ENCODE assay signal across 1 cellular context in genomic region chr2:187509667-187510417, GRCh38.
TF ChIP-seq lines count a peak whose summit lies in the region.

No MANE protein-coding gene starts in this region.

TF ChIP-seq in HepG2, 621 proteins besides CTCF, POLR2A, EP300 and RAD21 (continued from another document and continues in another):
- TF ChIP-seq ZSCAN29 (CRISPR knock-in tag; conservative IDR thresholded peaks at IDR 0.05) = peak; percentile 43; the same call in 1 of the 2 replicates
- no peak for TF ChIP-seq SIN3B (IDR thresholded peaks at IDR 0.05; ENCODE audit: low read length)
- TF ChIP-seq ZBTB38 (CRISPR knock-in tag; IDR thresholded peaks at IDR 0.05) = no peak
- TF ChIP-seq HNRNPUL1 (IDR thresholded peaks at IDR 0.05; ENCODE audit: low read depth, low read length) = no peak
- peak; percentile 32 for TF ChIP-seq NR2C2 (CRISPR knock-in tag; IDR thresholded peaks at IDR 0.05; ENCODE audit: borderline replicate concordance)
- TF ChIP-seq MXD1 (CRISPR knock-in tag; IDR thresholded peaks at IDR 0.05) = no peak
- peak; percentile 99 for TF ChIP-seq ARID3A (IDR thresholded peaks at IDR 0.05; ENCODE audit: low read depth, low read length)
- no peak for TF ChIP-seq ZNF644 (CRISPR knock-in tag; IDR thresholded peaks at IDR 0.05; ENCODE audit: low read depth)
- TF ChIP-seq ZZZ3 (CRISPR knock-in tag; IDR thresholded peaks at IDR 0.05; ENCODE audit: borderline replicate concordance) = no peak
- TF ChIP-seq ZBTB42 (CRISPR knock-in tag; IDR thresholded peaks at IDR 0.05) = 0 out of 2 replicates have a peak, but pooled peaks have one; percentile 53
- no peak for TF ChIP-seq ZNF547 (CRISPR knock-in tag; IDR thresholded peaks at IDR 0.05)
- TF ChIP-seq ZBTB34 (CRISPR knock-in tag; IDR thresholded peaks at IDR 0.05) = peak; percentile 75; the same call in 1 of the 2 replicates
- TF ChIP-seq HES4 (CRISPR knock-in tag; IDR thresholded peaks at IDR 0.05; ENCODE audit: borderline replicate concordance) = no peak
- 0 out of 2 replicates have a peak, but pooled peaks have one; percentile 21 for TF ChIP-seq POLR2AphosphoS2 (IDR thresholded peaks at IDR 0.05; ENCODE audit: low read depth, low read length)
- TF ChIP-seq ZBTB25 (CRISPR knock-in tag; IDR thresholded peaks at IDR 0.05) = peak; percentile 76
- no peak for TF ChIP-seq KLF12 (CRISPR knock-in tag; IDR thresholded peaks at IDR 0.05; ENCODE audit: borderline replicate concordance)
- TF ChIP-seq ZMAT3 (CRISPR knock-in tag; conservative IDR thresholded peaks at IDR 0.05) = peak; percentile 54
- peak; percentile 73; the same call in 1 of the 2 replicates for TF ChIP-seq ZSCAN25 (CRISPR knock-in tag; IDR thresholded peaks at IDR 0.05)
- no peak for TF ChIP-seq ZKSCAN1 (IDR thresholded peaks at IDR 0.05; ENCODE audit: low read length)
- TF ChIP-seq ZNF564 (CRISPR knock-in tag; IDR thresholded peaks at IDR 0.05) = no peak; the same call in 1 of the 2 replicates
- TF ChIP-seq ZNF256 (CRISPR knock-in tag; conservative IDR thresholded peaks at IDR 0.05) = no peak; the same call in 1 of the 2 replicates
- peak; percentile 13; the same call in 1 of the 2 replicates for TF ChIP-seq TP53 (CRISPR knock-in tag; conservative IDR thresholded peaks at IDR 0.05)
- no peak for TF ChIP-seq ZNF687 (CRISPR knock-in tag; IDR thresholded peaks at IDR 0.05)
- TF ChIP-seq MEIS1 (CRISPR knock-in tag; IDR thresholded peaks at IDR 0.05; ENCODE audit: borderline replicate concordance) = peak; percentile 93
- TF ChIP-seq NR2F6 (IDR thresholded peaks at IDR 0.05) = peak; percentile 94
- TF ChIP-seq NR2F6 (CRISPR knock-in tag; IDR thresholded peaks at IDR 0.05) = peak; percentile 83
- peak; percentile 96 for TF ChIP-seq HMG20A (CRISPR knock-in tag; IDR thresholded peaks at IDR 0.05; ENCODE audit: borderline replicate concordance)
- no peak for TF ChIP-seq MTERF4 (CRISPR knock-in tag; IDR thresholded peaks at IDR 0.05)
- TF ChIP-seq HOXA7 (CRISPR knock-in tag; IDR thresholded peaks at IDR 0.05) = no peak
- no peak for TF ChIP-seq ZFP82 (CRISPR knock-in tag; IDR thresholded peaks at IDR 0.05; ENCODE audit: borderline replicate concordance)
- no peak for TF ChIP-seq FLYWCH1 (CRISPR knock-in tag; IDR thresholded peaks at IDR 0.05)
- TF ChIP-seq ELK4 (CRISPR knock-in tag; IDR thresholded peaks at IDR 0.05; ENCODE audit: borderline replicate concordance) = no peak
- TF ChIP-seq KLF13 (CRISPR knock-in tag; IDR thresholded peaks at IDR 0.05) = no peak
- TF ChIP-seq ZFP41 (CRISPR knock-in tag; IDR thresholded peaks at IDR 0.05; ENCODE audit: borderline replicate concordance) = no peak
- TF ChIP-seq HNF4G (IDR thresholded peaks at IDR 0.05; ENCODE audit: borderline replicate concordance, low read depth, low read length) = peak; percentile 86
- TF ChIP-seq HNF4G (CRISPR knock-in tag; IDR thresholded peaks at IDR 0.05; ENCODE audit: borderline replicate concordance, low read depth) = peak; percentile 80; the same call in 1 of the 2 replicates
- TF ChIP-seq SOX6 (IDR thresholded peaks at IDR 0.05) = no peak
- peak; percentile 99 for TF ChIP-seq SOX6 (CRISPR knock-in tag; IDR thresholded peaks at IDR 0.05)
- TF ChIP-seq NFE2L1 (CRISPR knock-in tag; IDR thresholded peaks at IDR 0.05; ENCODE audit: borderline replicate concordance) = no peak
- no peak for TF ChIP-seq ZNF263 (CRISPR knock-in tag; IDR thresholded peaks at IDR 0.05)
- TF ChIP-seq ZHX2 (IDR thresholded peaks at IDR 0.05; ENCODE audit: low read depth) = no peak
- peak; percentile 32; the same call in 1 of the 2 replicates for TF ChIP-seq ZHX2 (CRISPR knock-in tag; IDR thresholded peaks at IDR 0.05; ENCODE audit: borderline replicate concordance)
- TF ChIP-seq ZNF709 (CRISPR knock-in tag; IDR thresholded peaks at IDR 0.05) = 0 out of 2 replicates have a peak, but pooled peaks have one; percentile 32
- 0 out of 4 replicates have a peak, but pooled peaks of 1 of the 2 experiments have one; percentile 22 for TF ChIP-seq HMGXB4 (CRISPR knock-in tag; IDR thresholded peaks at IDR 0.05; ENCODE audit: borderline replicate concordance in 1 of 2, low read depth in 1 of 2)
- no peak for TF ChIP-seq CHD2 (IDR thresholded peaks at IDR 0.05; ENCODE audit: low read depth, low read length)
